In the genomic region with DNA sequence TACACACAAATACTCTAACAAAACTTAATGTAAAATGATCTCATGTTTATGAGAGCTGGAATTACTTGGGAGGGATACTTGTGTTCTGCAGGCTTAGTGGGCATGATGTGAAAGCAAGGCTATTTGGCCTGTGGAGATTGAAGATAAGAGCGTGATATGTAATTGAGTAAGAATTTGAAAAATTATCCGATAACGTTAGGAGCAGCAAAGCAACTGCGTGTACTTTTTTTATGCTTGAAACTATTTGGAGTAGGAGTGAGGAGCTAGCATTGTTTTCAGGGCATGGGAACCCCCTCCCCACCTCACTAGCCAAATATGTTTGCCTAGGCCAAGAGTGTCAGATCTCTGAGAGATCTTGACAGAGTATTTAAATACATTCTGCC, we compare ENCODE assay signal across 8 cellular contexts. TPM values are rescaled to one million over a fixed set of nuclear protein-coding genes. Genes with fewer than 3 reads are reported as not detected.
A peak's percentile ranks its signal among the peaks of the same experiment; 100 is the strongest.
DNase-seq lines count a peak whose midpoint lies in the region; ATAC-seq and TF ChIP-seq lines count a peak whose summit lies in the region.
"Not testable (repeated sequence)": the region's sequence is repeated elsewhere in the genome, so short reads cannot be mapped to it uniquely, and the experiment has no call there.

No MANE protein-coding gene starts in this region.

- DNase-seq in EL (peak; percentile 60), PC-9 (peak; percentile 23 to 26), astrocyte of the hippocampus (ENCODE audit: low read depth, low spot score) (peak; percentile 35), fibroblast of lung (ENCODE audit: low read depth in 2 of 2) (peak; percentile 31 to 82), iris pigment epithelial cell (ENCODE audit: low read depth) (peak; percentile 71)
- not testable (repeated sequence) for DNase-seq in lung (ENCODE audit: low spot score); progenitor cell of endocrine pancreas (ENCODE audit: low spot score, unreplicated experiment); upper lobe of left lung

- CTCF ChIA-PET in PC-9 (lab: Charles Lee): not testable (repeated sequence)

- 46 to 64% methylated on average over 4 of the region's 4 CpGs for WGBS in lung, 2 donors
- 60 to 79% methylated on average over 4 of the region's 4 CpGs for WGBS in upper lobe of left lung, 2 donors

- ATAC-seq in lung (ENCODE audit: insufficient read depth, low FRiP score): peak; percentile 37
- peak; percentile 45 to 56 for ATAC-seq in upper lobe of left lung (ENCODE audit: low FRiP score in 2 of 2)

- not testable (repeated sequence) for H3K27me3 Mint-ChIP-seq in progenitor cell of endocrine pancreas

- TF ChIP-seq CTCF in PC-9 (conservative IDR thresholded peaks at IDR 0.05); fibroblast of lung (conservative IDR thresholded peaks at IDR 0.05 in 1 of 2, IDR thresholded peaks at IDR 0.05 in 1 of 2; ENCODE audit: low read depth in 1 of 2, low read length in 2 of 2); lung (IDR thresholded peaks at IDR 0.05; ENCODE audit: control extremely low read depth, extremely low read depth); progenitor cell of endocrine pancreas (IDR thresholded peaks at IDR 0.05; ENCODE audit: unreplicated experiment); upper lobe of left lung (IDR thresholded peaks at IDR 0.05): not testable (repeated sequence)

- not testable (repeated sequence) for H4K20me1 ChIP-seq in PC-9 (ENCODE audit: insufficient read depth); fibroblast of lung (ENCODE audit: control insufficient read depth, extremely low read depth, insufficient read depth, low read length)

- not testable (repeated sequence) for BruUV-seq in PC-9 (replicated peaks; lab: Mats Ljungman, UMichigan)

- H3K79me2 ChIP-seq in PC-9 (ENCODE audit: low read depth); fibroblast of lung (ENCODE audit: control insufficient read depth, insufficient read depth, low read length): not testable (repeated sequence)

- not testable (repeated sequence) for H3K4me3 Mint-ChIP-seq in progenitor cell of endocrine pancreas (ENCODE audit: low read depth)

- peak overlapping the region; percentile 11 for H3K27ac Mint-ChIP-seq in progenitor cell of endocrine pancreas

- TF ChIP-seq POLR2A in upper lobe of left lung (IDR thresholded peaks at IDR 0.05): not testable (repeated sequence)

- H3K36me3 Mint-ChIP-seq in progenitor cell of endocrine pancreas (ENCODE audit: insufficient read depth): not testable (repeated sequence)

- H3K9me2 ChIP-seq in PC-9 (ENCODE audit: insufficient read depth): not testable (repeated sequence)

- not testable (repeated sequence) for H3K9me3 Mint-ChIP-seq in progenitor cell of endocrine pancreas (ENCODE audit: low read depth)

- not testable (repeated sequence) for H2AFZ ChIP-seq in PC-9; fibroblast of lung (ENCODE audit: low read length)

- H3K4me1 ChIP-seq in PC-9 (replicated peaks; ENCODE audit: insufficient read depth); fibroblast of lung (ENCODE audit: control insufficient read depth, extremely low read depth, insufficient read depth, low read length); lung (ENCODE audit: control insufficient read depth in 2 of 2, insufficient read depth in 2 of 2, low read length in 2 of 2); upper lobe of left lung: not testable (repeated sequence)

- not testable (repeated sequence) for H3K4me3 ChIP-seq in PC-9; fibroblast of lung (replicated peaks in 1 of 4; ENCODE audit: control extremely low read depth in 1 of 4, insufficient read depth in 1 of 4, low read depth in 3 of 4, low read length in 4 of 4); lung; upper lobe of left lung

- H3K4me2 ChIP-seq in PC-9: not testable (repeated sequence)
- H3K4me2 ChIP-seq in fibroblast of lung (ENCODE audit: extremely low read depth, insufficient read depth, low read length): peak overlapping the region; percentile 8

- not testable (repeated sequence) for H3K27ac ChIP-seq in PC-9; fibroblast of lung (ENCODE audit: insufficient read depth, low read length); lung (ENCODE audit: low read depth in 1 of 2, low read length in 1 of 2); upper lobe of left lung

- not testable (repeated sequence) for H3K9ac ChIP-seq in fibroblast of lung (ENCODE audit: insufficient read depth, low read length)

- not testable (repeated sequence) for H3K9me3 ChIP-seq in PC-9 (ENCODE audit: insufficient read depth, low read depth); fibroblast of lung (ENCODE audit: control insufficient read depth, insufficient read depth, low read depth, low read length); lung (ENCODE audit: control insufficient read depth in 2 of 2, insufficient read depth in 1 of 2, low read length in 1 of 2); upper lobe of left lung

- H3K27me3 ChIP-seq in PC-9 (ENCODE audit: insufficient read depth, low read depth); fibroblast of lung (ENCODE audit: control insufficient read depth, insufficient read depth, low read length); lung (ENCODE audit: control insufficient read depth, insufficient read depth); upper lobe of left lung: not testable (repeated sequence)

- not testable (repeated sequence) for H3F3A ChIP-seq in PC-9 (ENCODE audit: insufficient read depth, low read depth)

- not testable (repeated sequence) for TF ChIP-seq EP300 in upper lobe of left lung (IDR thresholded peaks at IDR 0.05)

- intact Hi-C loops in PC-9 (cut with micrococcal nuclease; ENCODE audit: unreplicated experiment): not testable (repeated sequence)

- not testable (repeated sequence) for H3K4me1 Mint-ChIP-seq in progenitor cell of endocrine pancreas (ENCODE audit: low read depth)

- POLR2A ChIA-PET in PC-9 (lab: Charles Lee; ENCODE audit: unreplicated experiment): not testable (repeated sequence)

- H3K36me3 ChIP-seq in PC-9 (ENCODE audit: low read depth); fibroblast of lung (ENCODE audit: control insufficient read depth, insufficient read depth, low read length); lung (ENCODE audit: control insufficient read depth in 2 of 2, insufficient read depth in 2 of 2, low read length in 2 of 2); upper lobe of left lung: not testable (repeated sequence)

RNA-seq across cellular contexts. Expression of a gene that starts 16.8 kb away (rescaled TPM):
- total RNA-seq in PC-9 (2021): 49.9 and 54.0 TPM in 2 replicates
- total RNA-seq in fibroblast of lung: 15.7 and 36.5 TPM in 2 replicates
- polyA plus RNA-seq in fibroblast of lung: 7.3 and 8.2 TPM in 2 replicates
- polyA plus RNA-seq in fibroblast of lung (2012): 5.5 and 6.3 TPM in 2 replicates
- 1.8 and 19.3 TPM in 2 replicates for polyA minus RNA-seq in fibroblast of lung (ENCODE audit: low replicate concordance)
- total RNA-seq in lung: 10 to 100 TPM; 18.7 to 34.6 TPM
- 1 to 10 TPM; 3.9 to 7.1 TPM for polyA plus RNA-seq in lung
- total RNA-seq in progenitor cell of endocrine pancreas: 14.4 and 18.2 TPM in 2 replicates
- 10 to 100 TPM; 16.0 to 37.8 (median 35.8) TPM for total RNA-seq in upper lobe of left lung

RNA-seq across cellular contexts. Expression of a gene that starts 17.5 kb away (rescaled TPM):
- total RNA-seq in PC-9 (2021): 17.7 and 19.4 TPM in 2 replicates
- 0.51 and 2.3 TPM in 2 replicates for total RNA-seq in fibroblast of lung
- 1.0 and 3.7 TPM in 2 replicates for polyA plus RNA-seq in fibroblast of lung
- 0.99 and 3.1 TPM in 2 replicates for polyA plus RNA-seq in fibroblast of lung (2012)
- polyA minus RNA-seq in fibroblast of lung (ENCODE audit: low replicate concordance): not detected in 2 replicates
- total RNA-seq in lung: 1 to 10 TPM; 1.1 TPM
- polyA plus RNA-seq in lung: under 1 TPM; 0.39 to 0.81 TPM
- total RNA-seq in progenitor cell of endocrine pancreas: 2.0 and 3.1 TPM in 2 replicates
- 1 to 10 TPM in 3 of 6 donors, under 1 TPM in 1, not detected in 2; 0.84 to 3.0 (median 1.6) TPM for total RNA-seq in upper lobe of left lung
